In the genomic region with DNA sequence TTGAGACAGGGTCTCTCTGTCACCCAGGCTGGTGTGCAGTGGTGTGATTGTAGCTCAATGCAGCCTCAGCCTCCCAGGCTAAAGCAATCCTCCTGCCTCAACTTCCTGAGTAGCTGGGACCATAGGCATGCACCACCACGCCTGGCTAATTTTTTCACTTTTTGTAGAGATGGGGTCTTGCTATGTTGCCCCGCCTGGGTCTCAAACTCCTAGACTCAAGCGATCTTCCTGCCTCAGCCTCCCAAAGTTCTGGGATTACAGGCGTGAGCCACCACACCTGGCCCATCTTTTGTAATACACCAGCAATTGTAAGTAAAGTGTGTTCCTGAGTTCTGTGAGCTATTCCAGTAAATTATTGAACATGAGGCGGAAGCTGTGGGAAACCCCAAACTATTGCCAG, we compare ENCODE assay signal across 2 cellular contexts.
TF ChIP-seq lines count a peak whose summit lies in the region.

No MANE protein-coding gene starts in this region.

TF ChIP-seq in HepG2, 621 proteins besides CTCF, POLR2A, EP300 and RAD21:
- TF ChIP-seq, protein P1, sequence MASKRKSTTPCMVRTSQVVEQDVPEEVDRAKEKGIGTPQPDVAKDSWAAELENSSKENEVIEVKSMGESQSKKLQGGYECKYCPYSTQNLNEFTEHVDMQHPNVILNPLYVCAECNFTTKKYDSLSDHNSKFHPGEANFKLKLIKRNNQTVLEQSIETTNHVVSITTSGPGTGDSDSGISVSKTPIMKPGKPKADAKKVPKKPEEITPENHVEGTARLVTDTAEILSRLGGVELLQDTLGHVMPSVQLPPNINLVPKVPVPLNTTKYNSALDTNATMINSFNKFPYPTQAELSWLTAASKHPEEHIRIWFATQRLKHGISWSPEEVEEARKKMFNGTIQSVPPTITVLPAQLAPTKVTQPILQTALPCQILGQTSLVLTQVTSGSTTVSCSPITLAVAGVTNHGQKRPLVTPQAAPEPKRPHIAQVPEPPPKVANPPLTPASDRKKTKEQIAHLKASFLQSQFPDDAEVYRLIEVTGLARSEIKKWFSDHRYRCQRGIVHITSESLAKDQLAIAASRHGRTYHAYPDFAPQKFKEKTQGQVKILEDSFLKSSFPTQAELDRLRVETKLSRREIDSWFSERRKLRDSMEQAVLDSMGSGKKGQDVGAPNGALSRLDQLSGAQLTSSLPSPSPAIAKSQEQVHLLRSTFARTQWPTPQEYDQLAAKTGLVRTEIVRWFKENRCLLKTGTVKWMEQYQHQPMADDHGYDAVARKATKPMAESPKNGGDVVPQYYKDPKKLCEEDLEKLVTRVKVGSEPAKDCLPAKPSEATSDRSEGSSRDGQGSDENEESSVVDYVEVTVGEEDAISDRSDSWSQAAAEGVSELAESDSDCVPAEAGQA (IDR thresholded peaks at IDR 0.05; ENCODE audit: low read depth): no peak
- TF ChIP-seq, protein P1 (CRISPR knock-in tag; IDR thresholded peaks at IDR 0.05; ENCODE audit: borderline replicate concordance): no peak
- TF ChIP-seq, protein P2, sequence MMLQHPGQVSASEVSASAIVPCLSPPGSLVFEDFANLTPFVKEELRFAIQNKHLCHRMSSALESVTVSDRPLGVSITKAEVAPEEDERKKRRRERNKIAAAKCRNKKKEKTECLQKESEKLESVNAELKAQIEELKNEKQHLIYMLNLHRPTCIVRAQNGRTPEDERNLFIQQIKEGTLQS (CRISPR knock-in tag; IDR thresholded peaks at IDR 0.05): no peak
- TF ChIP-seq ZNF121 (CRISPR knock-in tag; IDR thresholded peaks at IDR 0.05): peak; percentile 75; the same call in 1 of the 2 replicates
- TF ChIP-seq AHR (CRISPR knock-in tag; IDR thresholded peaks at IDR 0.05): no peak
- no peak for TF ChIP-seq TCF7 (IDR thresholded peaks at IDR 0.05; ENCODE audit: low read depth)
- TF ChIP-seq, protein P3, sequence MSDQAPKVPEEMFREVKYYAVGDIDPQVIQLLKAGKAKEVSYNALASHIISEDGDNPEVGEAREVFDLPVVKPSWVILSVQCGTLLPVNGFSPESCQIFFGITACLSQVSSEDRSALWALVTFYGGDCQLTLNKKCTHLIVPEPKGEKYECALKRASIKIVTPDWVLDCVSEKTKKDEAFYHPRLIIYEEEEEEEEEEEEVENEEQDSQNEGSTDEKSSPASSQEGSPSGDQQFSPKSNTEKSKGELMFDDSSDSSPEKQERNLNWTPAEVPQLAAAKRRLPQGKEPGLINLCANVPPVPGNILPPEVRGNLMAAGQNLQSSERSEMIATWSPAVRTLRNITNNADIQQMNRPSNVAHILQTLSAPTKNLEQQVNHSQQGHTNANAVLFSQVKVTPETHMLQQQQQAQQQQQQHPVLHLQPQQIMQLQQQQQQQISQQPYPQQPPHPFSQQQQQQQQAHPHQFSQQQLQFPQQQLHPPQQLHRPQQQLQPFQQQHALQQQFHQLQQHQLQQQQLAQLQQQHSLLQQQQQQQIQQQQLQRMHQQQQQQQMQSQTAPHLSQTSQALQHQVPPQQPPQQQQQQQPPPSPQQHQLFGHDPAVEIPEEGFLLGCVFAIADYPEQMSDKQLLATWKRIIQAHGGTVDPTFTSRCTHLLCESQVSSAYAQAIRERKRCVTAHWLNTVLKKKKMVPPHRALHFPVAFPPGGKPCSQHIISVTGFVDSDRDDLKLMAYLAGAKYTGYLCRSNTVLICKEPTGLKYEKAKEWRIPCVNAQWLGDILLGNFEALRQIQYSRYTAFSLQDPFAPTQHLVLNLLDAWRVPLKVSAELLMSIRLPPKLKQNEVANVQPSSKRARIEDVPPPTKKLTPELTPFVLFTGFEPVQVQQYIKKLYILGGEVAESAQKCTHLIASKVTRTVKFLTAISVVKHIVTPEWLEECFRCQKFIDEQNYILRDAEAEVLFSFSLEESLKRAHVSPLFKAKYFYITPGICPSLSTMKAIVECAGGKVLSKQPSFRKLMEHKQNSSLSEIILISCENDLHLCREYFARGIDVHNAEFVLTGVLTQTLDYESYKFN (CRISPR knock-in tag; conservative IDR thresholded peaks at IDR 0.05): no peak

TF ChIP-seq in K562, 482 proteins besides CTCF, POLR2A, EP300 and RAD21:
- TF ChIP-seq ZNF121 (CRISPR knock-in tag; conservative IDR thresholded peaks at IDR 0.05): peak; percentile 99
- peak; percentile 24; the same call in 1 of the 2 replicates for TF ChIP-seq BCOR (IDR thresholded peaks at IDR 0.05)
- TF ChIP-seq MBD2 (IDR thresholded peaks at IDR 0.05; ENCODE audit: borderline replicate concordance, low read depth): no peak
- TF ChIP-seq RBM25 (IDR thresholded peaks at IDR 0.05; ENCODE audit: low read depth, low read length, severe bottlenecking): peak; percentile 37
